8 cellular contexts compared by ENCODE assay signal in genomic region chr6:160519603-160520042, GRCh38.
A peak's percentile ranks its signal among the peaks of the same experiment; 100 is the strongest.
DNase-seq lines count a peak whose midpoint lies in the region; ATAC-seq and TF ChIP-seq lines count a peak whose summit lies in the region.

No MANE protein-coding gene starts in this region.

- H3K4me1 ChIP-seq in right atrium auricular region (no peaks in the 10 kb centered on the region), skeletal muscle tissue (ENCODE audit: control insufficient read depth in 3 of 3, insufficient read depth in 3 of 3, low read length in 3 of 3) (peaks cover 0 to 4% (median 3%) of the 10 kb centered on the region in 3 donors)

- H3K36me3 ChIP-seq in BJ (ENCODE audit: control insufficient read depth, insufficient read depth, low read length): no peaks in the 10 kb centered on the region
- H3K36me3 ChIP-seq in right atrium auricular region: no peaks in the 10 kb centered on the region
- no peaks in the 10 kb centered on the region for H3K36me3 ChIP-seq in skeletal muscle tissue (ENCODE audit: control insufficient read depth in 3 of 3, insufficient read depth in 3 of 3, low read length in 3 of 3)

- H3K27ac ChIP-seq in right atrium auricular region (peak overlapping the region; percentile 70 to 73), skeletal muscle tissue (ENCODE audit: low read depth, low read length) (no peak overlapping the region)

- POLR2A ChIA-PET in BJ (lab: Charles Lee): no interaction called here

- peak overlapping the region in 2 of 3 donors; percentile 38 to 62 for H3K9ac ChIP-seq in skeletal muscle tissue (ENCODE audit: low read depth in 1 of 3, low read length in 3 of 3)

- CTCF ChIA-PET in BJ (lab: Yijun Ruan, JAX): interaction anchor here (0.7 to 4.9 kb wide), 18 partner anchors 8 to 860 kb away, joined by 3 to 61 read pairs (median 5); no protein-coding TSS in a partner anchor

- TF ChIP-seq CTCF in BJ (IDR thresholded peaks at IDR 0.05; ENCODE audit: insufficient read depth, low read depth, low read length) (peak; percentile 94; the same call in 1 of the 2 replicates), WI38 (IDR thresholded peaks at IDR 0.05; ENCODE audit: low read depth, low read length) (peak; percentile 92), right atrium auricular region (IDR thresholded peaks at IDR 0.05) (peak; percentile 92 to 93)

- ATAC-seq in GM18868 (IDR thresholded peaks at IDR 0.05; ENCODE audit: unreplicated experiment) (peak; percentile 76), HG03103 (IDR thresholded peaks at IDR 0.05; ENCODE audit: low read depth, unreplicated experiment) (peak; percentile 69)

- peak overlapping the region; percentile 67 for H3K4me3 ChIP-seq in BJ (ENCODE audit: low read depth, low read length)
- H3K4me3 ChIP-seq in WI38 (ENCODE audit: low read depth, low read length): peak overlapping the region; percentile 64
- peak overlapping the region; percentile 61 to 75 for H3K4me3 ChIP-seq in right atrium auricular region
- H3K4me3 ChIP-seq in skeletal muscle tissue (ENCODE audit: low read length in 3 of 3): peak overlapping the region; percentile 73 to 82 (median 80)

- no peaks in the 10 kb centered on the region for H3K9me3 ChIP-seq in right atrium auricular region
- H3K9me3 ChIP-seq in skeletal muscle tissue (ENCODE audit: control insufficient read depth in 3 of 3, low read length in 3 of 3): no peaks in the 10 kb centered on the region

- DNase-seq in BJ (ENCODE audit: low read depth) (no peak), right atrium auricular region (ENCODE audit: low spot score) (no peak), T1000 (lab: John Stamatoyannopoulos, UW) (no peak), NCI-H128 (lab: John Stamatoyannopoulos, UW; ENCODE audit: unreplicated experiment) (no peak)

- H3K27me3 ChIP-seq in BJ (ENCODE audit: control insufficient read depth, insufficient read depth, low read length): no peaks in the 10 kb centered on the region
- no peaks in the 10 kb centered on the region for H3K27me3 ChIP-seq in right atrium auricular region
- no peaks in the 10 kb centered on the region for H3K27me3 ChIP-seq in skeletal muscle tissue (ENCODE audit: control insufficient read depth in 3 of 3, insufficient read depth in 3 of 3, low read length in 3 of 3)
